9 cellular contexts compared by ENCODE assay signal in genomic region chr4:148442830-148443549, GRCh38. TPM values are rescaled to one million over a fixed set of nuclear protein-coding genes. Genes with fewer than 3 reads are reported as not detected.
DNase-seq lines count a peak whose midpoint lies in the region; ATAC-seq, FAIRE-seq and TF ChIP-seq lines count a peak whose summit lies in the region.
"Had no signal": no experiment of that assay in that cellular context is flagged by ENCODE, and none has a peak within 500 bp of the region (broad histone marks: within the 10 kb centered on the region; RNA-seq: fewer than 3 reads in every experiment).

No MANE protein-coding gene starts in this region.

- intact Hi-C loops in HepG2 (cut with micrococcal nuclease; ENCODE audit: unreplicated experiment) (loop anchor here (5.0 to 10.0 kb wide), 2 partner anchors 66 to 148 kb away; no protein-coding TSS in a partner anchor), testis (cut with DNase I; ENCODE audit: low total_unique reads) (no loop called here)

- H3K9ac ChIP-seq in MM.1S (ENCODE audit: low read length) (peak overlapping the region; percentile 54), HepG2 (ENCODE audit: insufficient read depth, low read depth, low read length) (peak overlapping the region; percentile 66; the same call in 1 of the 2 replicates)

- H3K27ac ChIP-seq in CD4-positive, CD25-positive, alpha-beta regulatory T cell (ENCODE audit: insufficient read depth, low read length, poor library complexity, severe bottlenecking), result peak overlapping the region; percentile 91
- H3K27ac ChIP-seq in MM.1S (ENCODE audit: low read length), result peak overlapping the region; percentile 44; the same call in 1 of the 2 replicates
- H3K27ac ChIP-seq in HepG2 (ENCODE audit: extremely low read length, insufficient read depth, low read length), result no peak overlapping the region
- H3K27ac ChIP-seq in testis, result peak overlapping the region; percentile 69 to 91

- POLR2A ChIA-PET in HepG2 (lab: Yijun Ruan, JAX), result interaction anchor here (1.2 kb wide), 1 partner anchor 66 kb away, joined by 5 read pairs; no protein-coding TSS in a partner anchor

- peaks cover 80% of the 10 kb centered on the region for H3K27me3 Mint-ChIP-seq in CD4-positive, CD25-positive, alpha-beta regulatory T cell

- H3K4me3 Mint-ChIP-seq in CD4-positive, CD25-positive, alpha-beta regulatory T cell, result peak overlapping the region; percentile 97 to 99 (median 98)

- no peaks in the 10 kb centered on the region for H3K36me3 ChIP-seq in CD4-positive, CD25-positive, alpha-beta regulatory T cell (ENCODE audit: control insufficient read depth, insufficient read depth, low read length)
- H3K36me3 ChIP-seq in MM.1S (replicated peaks; ENCODE audit: insufficient read depth, low read length), result no peaks in the 10 kb centered on the region
- H3K36me3 ChIP-seq in HepG2 (replicated peaks in 1 of 2; ENCODE audit: control insufficient read depth in 1 of 2, insufficient read depth in 2 of 2, low read length in 2 of 2), result no peaks in the 10 kb centered on the region
- H3K36me3 ChIP-seq in testis (ENCODE audit: low read depth, missing control alignments), result no peaks in the 10 kb centered on the region

- TF ChIP-seq POLR2A in HepG2 (IDR thresholded peaks at IDR 0.05; ENCODE audit: insufficient read depth in 1 of 2, low read depth in 2 of 2, low read length in 2 of 2) (no peak), testis (IDR thresholded peaks at IDR 0.05) (no peak)

- peaks cover 9% of the 10 kb centered on the region for H3K27me3 ChIP-seq in CD4-positive, CD25-positive, alpha-beta regulatory T cell (ENCODE audit: control insufficient read depth, insufficient read depth, low read length)
- peaks cover 23% of the 10 kb centered on the region for H3K27me3 ChIP-seq in MM.1S (replicated peaks; ENCODE audit: insufficient read depth, low read length)
- peaks cover 0 to 44% of the 10 kb centered on the region in 2 experiments; a peak in 3 of 5 replicates for H3K27me3 ChIP-seq in HepG2 (ENCODE audit: control insufficient read depth in 1 of 2, insufficient read depth in 2 of 2, low read length in 2 of 2)
- H3K27me3 ChIP-seq in testis, result no peaks in the 10 kb centered on the region

- peaks cover 69% of the 10 kb centered on the region for H3K4me1 ChIP-seq in CD4-positive, CD25-positive, alpha-beta regulatory T cell (ENCODE audit: control insufficient read depth, insufficient read depth, low read length, poor library complexity, severe bottlenecking)
- H3K4me1 ChIP-seq in MM.1S (ENCODE audit: low read length) (no peaks in the 10 kb centered on the region), HepG2 (ENCODE audit: insufficient read depth, low read length) (peaks cover 23% of the 10 kb centered on the region), testis (peaks cover 5% of the 10 kb centered on the region)

- TF ChIP-seq CTCF in MM.1S (IDR thresholded peaks at IDR 0.05; ENCODE audit: low read length) (no peak), HepG2 (CRISPR knock-in tag; IDR thresholded peaks at IDR 0.05) (no peak), testis (IDR thresholded peaks at IDR 0.05) (no peak)

- H3K36me3 Mint-ChIP-seq in CD4-positive, CD25-positive, alpha-beta regulatory T cell, result no peaks in the 10 kb centered on the region

- H3K4me2 ChIP-seq in MM.1S (ENCODE audit: low read depth, low read length), result peak overlapping the region; percentile 97
- peak overlapping the region; percentile 100 for H3K4me2 ChIP-seq in HepG2 (ENCODE audit: low read depth, low read length)

- CTCF ChIA-PET in HepG2 (lab: Yijun Ruan, JAX; ENCODE audit: low intra/inter-chr PET ratio, low total read pairs), result no interaction called here

- H3K27ac Mint-ChIP-seq in CD4-positive, CD25-positive, alpha-beta regulatory T cell, result peak overlapping the region; percentile 98 to 100 (median 99)

- no peaks in the 10 kb centered on the region for H3K9me2 ChIP-seq in MM.1S (replicated peaks; ENCODE audit: insufficient read depth, low read length)

- no peak for TF ChIP-seq RAD21 in HepG2 (CRISPR knock-in tag; IDR thresholded peaks at IDR 0.05)

- H3K9me3 Mint-ChIP-seq in CD4-positive, CD25-positive, alpha-beta regulatory T cell, result peaks cover 0 to 5% (median 0%) of the 10 kb centered on the region in 7 donors

- H3K4me3 ChIP-seq in CD4-positive, CD25-positive, alpha-beta regulatory T cell (ENCODE audit: low read depth, low read length), result peak overlapping the region; percentile 92
- peak overlapping the region; percentile 91 for H3K4me3 ChIP-seq in MM.1S (ENCODE audit: low read length)
- H3K4me3 ChIP-seq in HepG2 (replicated peaks in 1 of 3; ENCODE audit: insufficient read depth in 1 of 3, low read depth in 2 of 3, low read length in 3 of 3), result peak overlapping the region; percentile 57 to 85 (median 67)
- H3K4me3 ChIP-seq in testis, result peak overlapping the region; percentile 86 to 91

- no peak for TF ChIP-seq EP300 in HepG2 (IDR thresholded peaks at IDR 0.05; ENCODE audit: low read depth in 2 of 2, low read length in 2 of 2)
- TF ChIP-seq EP300 in HepG2 (CRISPR knock-in tag; IDR thresholded peaks at IDR 0.05; ENCODE audit: borderline replicate concordance), result no peak

- H4K20me1 ChIP-seq in MM.1S (ENCODE audit: insufficient read depth, low read length) (no peaks in the 10 kb centered on the region), HepG2 (ENCODE audit: insufficient read depth, low read length) (no peaks in the 10 kb centered on the region)

- WGBS in HepG2 (ENCODE audit: low lambda C conversion rate), result 10% methylated on average over 13 of the region's 31 CpGs
- WGBS in testis, 2 donors, result 0 to 1% methylated on average over 31 of the region's 31 CpGs

- peak in 1 of 3 donors; percentile 28 for DNase-seq in CD4-positive, CD25-positive, alpha-beta regulatory T cell
- DNase-seq in MM.1S, result no peak
- peak; percentile 40 for DNase-seq in cerebellar cortex (ENCODE audit: low spot score)
- no peak for DNase-seq in HepG2 (ENCODE audit: low spot score)
- no peak for DNase-seq in testis
- no peak for DNase-seq in SK-N-DZ (ENCODE audit: low spot score)
- DNase-seq in stimulated activated CD4-positive, alpha-beta T cell treated with anti-CD3 and anti-CD28 coated beads, Interleukin-4, amount 100 ng/mL, for 1 hour, result no peak

- ATAC-seq in CD4-positive, CD25-positive, alpha-beta regulatory T cell (ENCODE audit: low read depth in 2 of 2), result peak; percentile 0 to 1
- ATAC-seq in GM19452 (IDR thresholded peaks at IDR 0.05; ENCODE audit: unreplicated experiment) (peak; percentile 3), HepG2 (peak; percentile 5)

- no peak for FAIRE-seq in HepG2 (lab: Jason Lieb, UNC)

- H3K9me3 ChIP-seq in CD4-positive, CD25-positive, alpha-beta regulatory T cell (ENCODE audit: control insufficient read depth in 2 of 2, low read length in 2 of 2), result no peaks in the 10 kb centered on the region
- H3K9me3 ChIP-seq in MM.1S (replicated peaks; ENCODE audit: insufficient read depth, low read length), result no peaks in the 10 kb centered on the region
- H3K9me3 ChIP-seq in HepG2 (ENCODE audit: low read length), result no peaks in the 10 kb centered on the region
- H3K9me3 ChIP-seq in testis, result no peaks in the 10 kb centered on the region

- peaks cover 9 to 66% (median 40%) of the 10 kb centered on the region in 4 donors for H3K4me1 Mint-ChIP-seq in CD4-positive, CD25-positive, alpha-beta regulatory T cell

- H3F3A ChIP-seq in MM.1S (ENCODE audit: insufficient read depth, low read length), result 0 out of 2 replicates have a peak, but pooled peaks cover 8% of the 10 kb centered on the region

- peak overlapping the region; percentile 90 for H2AFZ ChIP-seq in MM.1S (ENCODE audit: low read length)
- peak overlapping the region; percentile 87 for H2AFZ ChIP-seq in HepG2 (ENCODE audit: low read length)

- in situ Hi-C loops in HepG2 (cut with HindIII; ENCODE audit: extremely low pct_ligation_motif_present, low pct_unique_long_range_greater_than_20kb), result no loop called here

- BruUV-seq in HepG2 (replicated peaks; lab: Mats Ljungman, UMichigan), result TSS peak; percentile 60

- H3K79me2 ChIP-seq in MM.1S (ENCODE audit: low read length) (no peaks in the 10 kb centered on the region), HepG2 (ENCODE audit: insufficient read depth, low read length) (no peaks in the 10 kb centered on the region)

TF ChIP-seq in HepG2, 621 proteins besides CTCF, POLR2A, EP300 and RAD21 (continues in another document):
- TF ChIP-seq ZBTB7B (CRISPR knock-in tag; IDR thresholded peaks at IDR 0.05) (0 out of 2 replicates have a peak, but pooled peaks have one; percentile 45), THAP7 (CRISPR knock-in tag; IDR thresholded peaks at IDR 0.05) (no peak)

RNA-seq across cellular contexts. Expression of gene NR3C2, which starts 0.8 kb away (rescaled TPM):
- total RNA-seq in CD4-positive, CD25-positive, alpha-beta regulatory T cell, result 16.1 TPM
- 1 to 10 TPM; 1.2 to 5.3 (median 3.0) TPM for polyA plus RNA-seq in CD4-positive, CD25-positive, alpha-beta regulatory T cell
- total RNA-seq in HepG2 (2016; rRNA removed; fragmentation: Illumina TruSeq; extraction: Trizol) (0.32 and 0.46 TPM in 2 replicates), testis (10 to 100 TPM; 17.6 to 19.9 TPM)
- 0.30 and 0.44 TPM in 2 replicates for total RNA-seq in HepG2 (2016; cell fraction: cytosol; rRNA removed; fragmentation: Illumina TruSeq; extraction: Trizol; ENCODE audit: low read depth)
- total RNA-seq in HepG2 (2016; cell fraction: insoluble cytoplasmic fraction; rRNA removed; fragmentation: Illumina TruSeq; extraction: Trizol), result 0.25 and 0.37 TPM in 2 replicates
- total RNA-seq in HepG2 (2016; cell fraction: membrane; rRNA removed; fragmentation: Illumina TruSeq; extraction: Trizol), result 0.25 and 0.45 TPM in 2 replicates
- 1.1 and 1.6 TPM in 2 replicates for total RNA-seq in HepG2 (2016; cell fraction: nucleus; rRNA removed; fragmentation: Illumina TruSeq; extraction: Trizol)
- polyA plus RNA-seq in HepG2 (2011; rRNA removed) (0.20 and 0.26 TPM in 2 replicates), testis (ENCODE audit: insufficient read depth, low read depth, low replicate concordance) (28.1 TPM)
- 0.09 and 0.21 TPM in 2 replicates for polyA plus RNA-seq in HepG2 (2011; cell fraction: cytosol; rRNA removed)
- 0.29 and 0.50 TPM in 2 replicates for polyA plus RNA-seq in HepG2 (2011; cell fraction: nucleus; rRNA removed)
- 0.21 and 0.32 TPM in 2 replicates for polyA plus RNA-seq in HepG2 (2012)
- not detected in 2 replicates for polyA plus RNA-seq in HepG2 (2016; cell fraction: cytosol; fragmentation: Illumina TruSeq; extraction: Trizol; ENCODE audit: low read depth)
- 0.39 and 0.41 TPM in 2 replicates for polyA plus RNA-seq in HepG2 (2016; cell fraction: insoluble cytoplasmic fraction; fragmentation: Illumina TruSeq; extraction: Trizol; ENCODE audit: low read depth)
- polyA plus RNA-seq in HepG2 (2016; cell fraction: membrane; fragmentation: Illumina TruSeq; extraction: Trizol; ENCODE audit: low read depth), result 0.08 and 0.16 TPM in 2 replicates
- 0.16 and 0.33 TPM in 2 replicates for polyA plus RNA-seq in HepG2 (2016; cell fraction: nucleus; fragmentation: Illumina TruSeq; extraction: Trizol; ENCODE audit: insufficient read depth, low read depth)
- 0.19 and 1.1 TPM in 2 replicates for polyA minus RNA-seq in HepG2 (2011; rRNA and poly(A)+ RNA removed; ENCODE audit: low replicate concordance)
- polyA minus RNA-seq in HepG2 (2011; cell fraction: cytosol; rRNA and poly(A)+ RNA removed), result 0.18 and 1.6 TPM in 2 replicates
- polyA minus RNA-seq in HepG2 (2011; cell fraction: nucleus; rRNA and poly(A)+ RNA removed), result 3.0 and 3.7 TPM in 2 replicates
- polyA plus RNA-seq in SK-N-DZ (2014; cell fraction: cytosol; rRNA removed), result 0.10 and 0.23 TPM in 2 replicates
- polyA plus RNA-seq in SK-N-DZ (2014; cell fraction: nucleus; rRNA removed), result 0.04 and 0.07 TPM in 2 replicates
- total RNA-seq: RPMI7951 had no signal
